Comparison of ENCODE assay signal across 13 cellular contexts in genomic region chr2:58035352-58035751, GRCh38. TPM values are rescaled to one million over a fixed set of nuclear protein-coding genes. Genes with fewer than 3 reads are reported as not detected.
DNase-seq lines count a peak whose midpoint lies in the region; ATAC-seq lines count a peak whose summit lies in the region.
"Had no signal": no experiment of that assay in that cellular context is flagged by ENCODE, and none has a peak within 500 bp of the region (broad histone marks: within the 10 kb centered on the region; RNA-seq: fewer than 3 reads in every experiment).

No MANE protein-coding gene starts in this region.

- no peaks in the 10 kb centered on the region for H3K9me3 Mint-ChIP-seq in memory B cell

- peaks cover 10% of the 10 kb centered on the region for H3K36me3 Mint-ChIP-seq in memory B cell

- H3K27ac Mint-ChIP-seq in memory B cell: no peak overlapping the region

- H3K27me3 Mint-ChIP-seq in memory B cell: no peaks in the 10 kb centered on the region

- peaks cover 43% of the 10 kb centered on the region for H3K4me1 Mint-ChIP-seq in memory B cell

- ATAC-seq in GM19023 (IDR thresholded peaks at IDR 0.05; ENCODE audit: unreplicated experiment) (peak; percentile 42), GM21717 (IDR thresholded peaks at IDR 0.05; ENCODE audit: unreplicated experiment) (peak; percentile 63), HG03097 (IDR thresholded peaks at IDR 0.05; ENCODE audit: low FRiP score, unreplicated experiment) (peak; percentile 58), memory B cell (ENCODE audit: low read depth) (peak; percentile 14)

- peak overlapping the region; percentile 35 for H3K4me3 Mint-ChIP-seq in memory B cell

- no peak for DNase-seq in memory B cell (ENCODE audit: low spot score in 2 of 2)
- DNase-seq in UCSD-AML1 (lab: John Stamatoyannopoulos, UW; ENCODE audit: unreplicated experiment): no peak
- DNase-seq in HT-29 (ENCODE audit: low spot score): no peak
- no peak for DNase-seq in NCI-H2227 treated with DMSO at 0.1 percent for 48 hours (lab: John Stamatoyannopoulos, UW)
- DNase-seq: activated T-cell treated with anti-CD3 and anti-CD28 coated beads, Interleukin-2, amount 50 U/mL, for 1 hour; hypothalamus; MG63; NCI-H446 treated with DMSO at 0.1 percent for 48 hours; SHP77; WERI-Rb-1 had no signal

RNA-seq across cellular contexts. Expression of gene VRK2, which starts 11.3 kb away (rescaled TPM):
- 9.4 and 10.3 TPM in 2 replicates for total RNA-seq in HT-29 (2014; rRNA removed; shearing (Covaris generic))
